28 cellular contexts compared by ENCODE assay signal in the genomic region with DNA sequence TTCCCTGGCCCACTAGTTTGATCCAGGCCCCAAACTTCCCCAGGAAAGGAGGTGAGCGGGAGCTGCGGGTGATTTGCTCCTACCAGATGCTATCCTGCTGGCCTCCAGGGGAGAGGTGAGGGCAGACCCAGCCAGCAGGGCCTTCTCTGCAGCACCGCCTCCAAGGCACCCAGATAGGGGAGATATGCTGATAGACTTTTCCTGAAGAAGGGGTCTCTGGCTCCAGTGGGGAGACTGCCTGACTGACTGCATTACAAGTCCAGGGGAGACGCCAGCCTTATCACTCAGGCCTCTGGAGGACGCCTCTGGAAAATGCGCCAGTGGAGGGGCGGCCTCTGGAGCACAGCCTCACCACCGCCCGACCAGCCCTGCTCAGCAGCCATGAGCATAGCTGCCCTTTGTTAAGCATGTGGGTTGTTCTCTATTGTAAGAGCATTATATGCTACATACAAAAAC.
DNase-seq lines count a peak whose midpoint lies in the region; ATAC-seq, FAIRE-seq and TF ChIP-seq lines count a peak whose summit lies in the region.
"Had no signal": no experiment of that assay in that cellular context is flagged by ENCODE, and none has a peak within 500 bp of the region (broad histone marks: within the 10 kb centered on the region; RNA-seq: fewer than 3 reads in every experiment).

No MANE protein-coding gene starts in this region.

- H3K27me3 ChIP-seq in RWPE2 (ENCODE audit: insufficient read depth, poor library complexity, severe bottlenecking) (no peaks in the 10 kb centered on the region), HepG2 (ENCODE audit: control insufficient read depth in 1 of 2, insufficient read depth in 2 of 2, low read length in 2 of 2) (peaks cover 5 to 28% of the 10 kb centered on the region in 2 experiments), testis (no peaks in the 10 kb centered on the region), Caco-2 (replicated peaks; ENCODE audit: control insufficient read depth, insufficient read depth, low read length) (no peaks in the 10 kb centered on the region)
- H3K27me3 ChIP-seq: breast epithelium, SJSA1, thyroid gland had no signal

- no peaks in the 10 kb centered on the region for H3K79me2 ChIP-seq in HepG2 (ENCODE audit: insufficient read depth, low read length)

- TF ChIP-seq EP300 in HepG2 (IDR thresholded peaks at IDR 0.05; ENCODE audit: low read depth in 2 of 2, low read length in 2 of 2) (no peak), HepG2 (CRISPR knock-in tag; IDR thresholded peaks at IDR 0.05; ENCODE audit: borderline replicate concordance) (no peak)

- DNase-seq in activated effector memory CD4-positive, alpha-beta T cell treated with anti-CD3 and anti-CD28 coated beads, Interleukin-2, amount 50 U/mL, for 16 hours = peak; percentile 55
- DNase-seq in activated effector memory CD4-positive, alpha-beta T cell treated with Interleukin-2 at 50 U/mL for 16 hours = no peak
- DNase-seq in RWPE2 (ENCODE audit: low spot score) = peak; percentile 32
- DNase-seq in HepG2 (ENCODE audit: low spot score) = no peak
- DNase-seq in testis = peak; percentile 13
- no peak for DNase-seq in Caco-2
- no peak for DNase-seq in stimulated activated CD4-positive, alpha-beta T cell treated with anti-CD3 and anti-CD28 coated beads, Interleukin-4, amount 100 ng/mL, for 24 hours
- no peak for DNase-seq in NCI-H1105 (lab: John Stamatoyannopoulos, UW)
- DNase-seq: activated CD4-positive, alpha-beta T cell treated with anti-CD3 and anti-CD28 coated beads, Interleukin-2, amount 50 U/mL, for 48 hours; activated gamma-delta T cell; COR-L47; cortex of kidney; DMS79 treated with DMSO at 0.1 percent for 48 hours; NCI-H1930; NCI-H226; stimulated activated CD4-positive, alpha-beta T cell treated with anti-CD3 and anti-CD28 coated beads, Interleukin-2, amount 100 ng/mL, for 48 hours; stimulated activated naive CD8-positive, alpha-beta T cell treated with anti-CD3 and anti-CD28 coated beads, Interleukin-15, Interleukin-2, amounts not matched to agents 100 U/mL and 50 U/mL, for 24 hours; T-helper 17 cell; thyroid gland had no signal

- no peak for FAIRE-seq in HepG2 (lab: Jason Lieb, UNC)
- FAIRE-seq: A204.1, GM12878 had no signal

- intact Hi-C loops in HepG2 (cut with micrococcal nuclease; ENCODE audit: unreplicated experiment) (no loop called here), testis (cut with DNase I; ENCODE audit: low total_unique reads) (no loop called here), Caco-2 (cut with micrococcal nuclease; ENCODE audit: unreplicated experiment) (no loop called here)

- no peak overlapping the region for H3K4me3 Mint-ChIP-seq in Caco-2 (ENCODE audit: unreplicated experiment)
- H3K4me3 Mint-ChIP-seq: B cell, neural crest cell, T-helper 17 cell had no signal

- no peaks in the 10 kb centered on the region for H3K4me1 Mint-ChIP-seq in Caco-2 (ENCODE audit: low read depth, unreplicated experiment)

- no peaks in the 10 kb centered on the region for H4K20me1 ChIP-seq in HepG2 (ENCODE audit: insufficient read depth, low read length)

- 40% methylated on average over 2 of the region's 9 CpGs for WGBS in HepG2 (ENCODE audit: low lambda C conversion rate)
- 76 to 78% methylated on average over 9 of the region's 9 CpGs for WGBS in testis, 2 donors

- POLR2A ChIA-PET in HepG2 (lab: Yijun Ruan, JAX) (no interaction called here), Caco-2 (lab: Charles Lee) (no interaction called here)

- in situ Hi-C loops in HepG2 (cut with HindIII; ENCODE audit: extremely low pct_ligation_motif_present, low pct_unique_long_range_greater_than_20kb) = no loop called here

- TF ChIP-seq POLR2A in HepG2 (IDR thresholded peaks at IDR 0.05; ENCODE audit: insufficient read depth in 1 of 2, low read depth in 2 of 2, low read length in 2 of 2) = no peak
- TF ChIP-seq POLR2A in testis (IDR thresholded peaks at IDR 0.05) = no peak

- BruUV-seq in HepG2 (replicated peaks; lab: Mats Ljungman, UMichigan) (no TSS peak), Caco-2 (replicated peaks; lab: Mats Ljungman, UMichigan) (no TSS peak)

- no peak overlapping the region for H3K27ac ChIP-seq in RWPE2 (ENCODE audit: poor library complexity, severe bottlenecking)
- H3K27ac ChIP-seq in HepG2 (ENCODE audit: extremely low read length, insufficient read depth, low read length) = no peak overlapping the region
- H3K27ac ChIP-seq in testis = no peak overlapping the region
- H3K27ac ChIP-seq: breast epithelium, SJSA1, thyroid gland had no signal

- CTCF ChIA-PET in HepG2 (lab: Yijun Ruan, JAX; ENCODE audit: low intra/inter-chr PET ratio, low total read pairs) = no interaction called here
- CTCF ChIA-PET in Caco-2 (lab: Charles Lee) = no interaction called here

- no peaks in the 10 kb centered on the region for H3K9me3 Mint-ChIP-seq in Caco-2 (ENCODE audit: unreplicated experiment)
- H3K9me3 Mint-ChIP-seq: neural crest cell had no signal

- no peaks in the 10 kb centered on the region for H3K36me3 ChIP-seq in RWPE2 (ENCODE audit: low read depth)
- no peaks in the 10 kb centered on the region for H3K36me3 ChIP-seq in HepG2 (replicated peaks in 1 of 2; ENCODE audit: control insufficient read depth in 1 of 2, insufficient read depth in 2 of 2, low read length in 2 of 2)
- no peaks in the 10 kb centered on the region for H3K36me3 ChIP-seq in testis (ENCODE audit: low read depth, missing control alignments)
- H3K36me3 ChIP-seq in Caco-2 (ENCODE audit: control insufficient read depth, insufficient read depth, low read length) = no peaks in the 10 kb centered on the region
- H3K36me3 ChIP-seq: breast epithelium, SJSA1, thyroid gland had no signal

- H3K9ac ChIP-seq in HepG2 (ENCODE audit: insufficient read depth, low read depth, low read length) = no peak overlapping the region

- no peak overlapping the region for H2AFZ ChIP-seq in HepG2 (ENCODE audit: low read length)

- TF ChIP-seq CTCF in RWPE2 (IDR thresholded peaks at IDR 0.05; ENCODE audit: poor library complexity, severe bottlenecking) (no peak), HepG2 (CRISPR knock-in tag; IDR thresholded peaks at IDR 0.05) (no peak), testis (IDR thresholded peaks at IDR 0.05) (no peak), Caco-2 (IDR thresholded peaks at IDR 0.05; ENCODE audit: insufficient read depth in 1 of 2, low read depth in 1 of 2, low read length in 1 of 2, severe bottlenecking in 1 of 2, unreplicated experiment in 1 of 2) (no peak)

- H3K27me3 Mint-ChIP-seq in Caco-2 (ENCODE audit: insufficient read depth, unreplicated experiment) = no peaks in the 10 kb centered on the region

- H3K9me3 ChIP-seq in RWPE2 (ENCODE audit: severe bottlenecking) = no peaks in the 10 kb centered on the region
- no peaks in the 10 kb centered on the region for H3K9me3 ChIP-seq in HepG2 (ENCODE audit: low read length)
- H3K9me3 ChIP-seq in testis = no peaks in the 10 kb centered on the region
- H3K9me3 ChIP-seq in Caco-2 = no peaks in the 10 kb centered on the region
- H3K9me3 ChIP-seq: breast epithelium, mucosa of descending colon, SJSA1, thyroid gland had no signal

- H3K4me2 ChIP-seq in HepG2 (ENCODE audit: low read depth, low read length) = no peak overlapping the region
- H3K4me2 ChIP-seq: smooth muscle cell had no signal

- no peak for TF ChIP-seq RAD21 in HepG2 (CRISPR knock-in tag; IDR thresholded peaks at IDR 0.05)

- ATAC-seq in RWPE2 (ENCODE audit: low read depth) (no peak), HepG2 (peak; percentile 55; the same call in 2 of the 3 replicates)
- ATAC-seq: GM12878; mucosa of descending colon; stimulated activated naive CD8-positive, alpha-beta T cell treated with anti-CD3 and anti-CD28 coated beads, Interleukin-15, Interleukin-2, amounts not matched to agents 100 U/mL and 50 U/mL, for 24 hours; T-helper 17 cell had no signal

- H3K36me3 Mint-ChIP-seq in Caco-2 (ENCODE audit: insufficient read depth, unreplicated experiment) = no peaks in the 10 kb centered on the region

- no peak overlapping the region for H3K27ac Mint-ChIP-seq in Caco-2 (ENCODE audit: unreplicated experiment)
- H3K27ac Mint-ChIP-seq: B cell, progenitor cell of endocrine pancreas, T-helper 17 cell had no signal

- H3K4me3 ChIP-seq in RWPE2 (ENCODE audit: severe bottlenecking) (no peak overlapping the region), HepG2 (replicated peaks in 1 of 3; ENCODE audit: insufficient read depth in 1 of 3, low read depth in 2 of 3, low read length in 3 of 3) (no peak overlapping the region), testis (no peak overlapping the region), Caco-2 (ENCODE audit: low read depth, low read length) (no peak overlapping the region)
- H3K4me3 ChIP-seq: breast epithelium, GM12878, mucosa of descending colon, SJSA1, smooth muscle cell, thyroid gland had no signal

- H3K4me1 ChIP-seq in RWPE2 (ENCODE audit: insufficient read depth, poor library complexity, severe bottlenecking) (peaks cover 12% of the 10 kb centered on the region), HepG2 (ENCODE audit: insufficient read depth, low read length) (peaks cover 18% of the 10 kb centered on the region), testis (no peaks in the 10 kb centered on the region), Caco-2 (peaks cover 3% of the 10 kb centered on the region; the same call in 1 of the 2 replicates)
- H3K4me1 ChIP-seq: breast epithelium had no signal

TF ChIP-seq in HepG2, 621 proteins besides CTCF, POLR2A, EP300 and RAD21:
- TF ChIP-seq, protein P1, sequence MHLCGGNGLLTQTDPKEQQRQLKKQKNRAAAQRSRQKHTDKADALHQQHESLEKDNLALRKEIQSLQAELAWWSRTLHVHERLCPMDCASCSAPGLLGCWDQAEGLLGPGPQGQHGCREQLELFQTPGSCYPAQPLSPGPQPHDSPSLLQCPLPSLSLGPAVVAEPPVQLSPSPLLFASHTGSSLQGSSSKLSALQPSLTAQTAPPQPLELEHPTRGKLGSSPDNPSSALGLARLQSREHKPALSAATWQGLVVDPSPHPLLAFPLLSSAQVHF (CRISPR knock-in tag; IDR thresholded peaks at IDR 0.05) = no peak
- TF ChIP-seq DR1 (CRISPR knock-in tag; IDR thresholded peaks at IDR 0.05) = no peak
- TF ChIP-seq MTA3 (CRISPR knock-in tag; IDR thresholded peaks at IDR 0.05) = no peak
- no peak for TF ChIP-seq ZNF460 (CRISPR knock-in tag; IDR thresholded peaks at IDR 0.05; ENCODE audit: borderline replicate concordance)
- TF ChIP-seq RBFOX2 (IDR thresholded peaks at IDR 0.05; ENCODE audit: low read depth, low read length) = no peak
- no peak for TF ChIP-seq IRX3 (CRISPR knock-in tag; IDR thresholded peaks at IDR 0.05; ENCODE audit: borderline replicate concordance, low read depth)
- no peak for TF ChIP-seq DMAP1 (CRISPR knock-in tag; IDR thresholded peaks at IDR 0.05)
- TF ChIP-seq ZNF335 (CRISPR knock-in tag; IDR thresholded peaks at IDR 0.05) = no peak

Comparison
In these comparisons a context has a peak if more than half of its experiments do, and no peak if none do; other contexts are left out.
1. DNase-seq: peak in activated effector memory CD4-positive, alpha-beta T cell treated with anti-CD3 and anti-CD28 coated beads, Interleukin-2, amount 50 U/mL, for 16 hours (single experiment), RWPE2 (single experiment) and testis (single experiment); none in activated effector memory CD4-positive, alpha-beta T cell treated with Interleukin-2 at 50 U/mL for 16 hours (single experiment), HepG2 (single experiment), Caco-2 (0 of 2), stimulated activated CD4-positive, alpha-beta T cell treated with anti-CD3 and anti-CD28 coated beads, Interleukin-4, amount 100 ng/mL, for 24 hours (single experiment) and NCI-H1105 (single experiment).